ENCODE assay signal across 31 cellular contexts in genomic region chr9:86578722-86579121, GRCh38.
"Had no signal": no experiment of that assay in that cellular context is flagged by ENCODE, and none has a peak within 500 bp of the region (broad histone marks: within the 10 kb centered on the region; RNA-seq: fewer than 3 reads in every experiment).

No MANE protein-coding gene starts in this region.

- H3K36me3 ChIP-seq: ascending aorta, breast epithelium, MG63, SJSA1 had no signal

- H3K27me3 ChIP-seq: ascending aorta, breast epithelium, MG63, SJSA1 had no signal

- H3K27me3 Mint-ChIP-seq: activated CD4-positive, alpha-beta T cell treated with anti-CD3 and anti-CD28 coated beads, Interleukin-2, amount 10 ng/mL, durations not matched to agents 7 days and 5 days; activated naive CD4-positive, alpha-beta T cell treated with anti-CD3 and anti-CD28 coated beads, Interleukin-2, amount 50 U/mL, for 24 hours; activated naive CD8-positive, alpha-beta T cell treated with anti-CD3 and anti-CD28 coated beads, Interleukin-2, amount 10 ng/mL, durations not matched to agents 7 days and 5 days had no signal

- H3K4me1 Mint-ChIP-seq: activated CD4-positive, alpha-beta T cell treated with anti-CD3 and anti-CD28 coated beads for 36 hours; activated CD4-positive, alpha-beta T cell treated with anti-CD3 and anti-CD28 coated beads, Interleukin-2, amount 10 ng/mL, durations not matched to agents 7 days and 5 days; activated naive CD4-positive, alpha-beta T cell treated with anti-CD3 and anti-CD28 coated beads, Interleukin-2, amount 50 U/mL, for 24 hours; activated naive CD8-positive, alpha-beta T cell treated with anti-CD3 and anti-CD28 coated beads, Interleukin-2, amount 10 ng/mL, durations not matched to agents 7 days and 5 days had no signal

- H3K9me3 ChIP-seq: ascending aorta, breast epithelium, MG63, SJSA1, SK-N-SH had no signal

- H3K4me2 ChIP-seq: SK-N-SH had no signal

- H3K9ac ChIP-seq: SK-N-SH had no signal

- H3K27ac ChIP-seq: ascending aorta, breast epithelium, SJSA1 had no signal

- H3K4me3 Mint-ChIP-seq: activated CD4-positive, alpha-beta T cell treated with anti-CD3 and anti-CD28 coated beads for 36 hours; activated CD4-positive, alpha-beta T cell treated with anti-CD3 and anti-CD28 coated beads, Interleukin-2, amount 10 ng/mL, durations not matched to agents 7 days and 5 days; activated CD8-positive, alpha-beta T cell treated with anti-CD3 and anti-CD28 coated beads, Interleukin-2, amount 10 ng/mL, durations not matched to agents 7 days and 5 days; activated naive CD4-positive, alpha-beta T cell treated with anti-CD3 and anti-CD28 coated beads, Interleukin-2, amount 50 U/mL, for 24 hours; activated naive CD8-positive, alpha-beta T cell treated with anti-CD3 and anti-CD28 coated beads, Interleukin-2, amount 10 ng/mL, durations not matched to agents 7 days and 5 days; activated T-cell treated with anti-CD3 and anti-CD28 coated beads, Interleukin-2, amount 50 U/mL, for 24 hours; T-helper 1 cell treated with Interleukin-12 subunit alpha and Interleukin-12 subunit beta and Interleukin-4 antibody, amounts not matched to agents 30 μg/mL and 1 μg/mL, for 36 hours; T-helper 2 cell treated with Interferon-gamma antibody and Interleukin-4, amounts not matched to agents 5 μg/mL and 100 μg/mL, for 36 hours; WTC11 had no signal

- H3K9me2 ChIP-seq: SK-N-SH had no signal

- DNase-seq: activated CD4-positive, alpha-beta T cell treated with anti-CD3 and anti-CD28 coated beads for 36 hours; activated CD4-positive, alpha-beta T cell treated with anti-CD3 and anti-CD28 coated beads, Interleukin-2, amount 10 ng/mL, durations not matched to agents 7 days and 5 days; activated CD4-positive, alpha-beta T cell treated with anti-CD3 and anti-CD28 coated beads, Interleukin-2, amount 50 U/mL, for 48 hours; activated CD8-positive, alpha-beta T cell treated with anti-CD3 and anti-CD28 coated beads, Interleukin-2, amount 10 ng/mL, durations not matched to agents 7 days and 5 days; activated gamma-delta T cell; activated naive CD4-positive, alpha-beta T cell treated with Interleukin-2 at 50 U/mL for 16 hours; activated naive CD8-positive, alpha-beta T cell treated with anti-CD3 and anti-CD28 coated beads, Interleukin-2, amount 10 ng/mL, durations not matched to agents 7 days and 5 days; activated T-cell treated with anti-CD3 and anti-CD28 coated beads, Interleukin-2, amount 50 U/mL, for 24 hours; amygdala; Kasumi-1; MG63; NCI-H1048; NCI-H1105 treated with DMSO at 0.1 percent for 48 hours; NCI-H1436; NCI-H1694; NCI-H1930; NCI-H2081 treated with DMSO at 0.1 percent for 48 hours; NCI-H345; NCI-H524 treated with DMSO at 0.1 percent for 48 hours; SHP77; SK-N-SH had no signal

- H3K4me1 ChIP-seq: ascending aorta, breast epithelium had no signal

- H3K36me3 Mint-ChIP-seq: activated naive CD4-positive, alpha-beta T cell treated with anti-CD3 and anti-CD28 coated beads, Interleukin-2, amount 50 U/mL, for 24 hours; activated naive CD8-positive, alpha-beta T cell treated with anti-CD3 and anti-CD28 coated beads, Interleukin-2, amount 10 ng/mL, durations not matched to agents 7 days and 5 days; WTC11 had no signal

- ATAC-seq: activated CD4-positive, alpha-beta T cell treated with anti-CD3 and anti-CD28 coated beads for 36 hours; activated CD4-positive, CD25-positive, alpha-beta regulatory T cell treated with anti-CD3 and anti-CD28 coated beads, Interleukin-2, amount 50 U/mL, for 24 hours; activated CD8-positive, alpha-beta T cell treated with anti-CD3 and anti-CD28 coated beads, Interleukin-2, amount 10 ng/mL, durations not matched to agents 7 days and 5 days; Panc1 had no signal

- H3K27ac Mint-ChIP-seq: activated CD4-positive, alpha-beta T cell treated with anti-CD3 and anti-CD28 coated beads for 36 hours; activated CD4-positive, alpha-beta T cell treated with anti-CD3 and anti-CD28 coated beads, Interleukin-2, amount 10 ng/mL, durations not matched to agents 7 days and 5 days; activated CD8-positive, alpha-beta T cell treated with anti-CD3 and anti-CD28 coated beads, Interleukin-2, amount 10 ng/mL, durations not matched to agents 7 days and 5 days; activated naive CD4-positive, alpha-beta T cell treated with anti-CD3 and anti-CD28 coated beads, Interleukin-2, amount 50 U/mL, for 24 hours; activated naive CD8-positive, alpha-beta T cell treated with anti-CD3 and anti-CD28 coated beads, Interleukin-2, amount 10 ng/mL, durations not matched to agents 7 days and 5 days; activated T-cell treated with anti-CD3 and anti-CD28 coated beads, Interleukin-2, amount 50 U/mL, for 24 hours; activated T-helper 2 cell treated with anti-CD3 and anti-CD28 coated beads, Interferon-gamma antibody, Interleukin-2, Interleukin-4, amounts not matched to agents 10 μg/mL and 5 μg/mL and 100 μg/mL, durations not matched to agents 14 hours and 24 hours and 36 hours; T-helper 1 cell treated with Interleukin-12 subunit alpha and Interleukin-12 subunit beta and Interleukin-4 antibody, amounts not matched to agents 30 μg/mL and 1 μg/mL, for 36 hours; T-helper 2 cell treated with Interferon-gamma antibody and Interleukin-4, amounts not matched to agents 5 μg/mL and 100 μg/mL, for 36 hours; WTC11 had no signal

- H3K4me3 ChIP-seq: ascending aorta, breast epithelium, MG63, SJSA1 had no signal

- H3K9me3 Mint-ChIP-seq: activated CD4-positive, alpha-beta T cell treated with anti-CD3 and anti-CD28 coated beads, Interleukin-2, amount 10 ng/mL, durations not matched to agents 7 days and 5 days; activated naive CD4-positive, alpha-beta T cell treated with anti-CD3 and anti-CD28 coated beads, Interleukin-2, amount 50 U/mL, for 24 hours; activated naive CD8-positive, alpha-beta T cell treated with anti-CD3 and anti-CD28 coated beads, Interleukin-2, amount 10 ng/mL, durations not matched to agents 7 days and 5 days; activated T-cell treated with anti-CD3 and anti-CD28 coated beads, Interleukin-2, amount 50 U/mL, for 24 hours; activated T-helper 2 cell treated with anti-CD3 and anti-CD28 coated beads, Interferon-gamma antibody, Interleukin-2, Interleukin-4, amounts not matched to agents 10 μg/mL and 5 μg/mL and 100 μg/mL, durations not matched to agents 14 hours and 24 hours and 36 hours; T-helper 1 cell treated with Interleukin-12 subunit alpha and Interleukin-12 subunit beta and Interleukin-4 antibody, amounts not matched to agents 30 μg/mL and 1 μg/mL, for 36 hours; T-helper 2 cell treated with Interferon-gamma antibody and Interleukin-4, amounts not matched to agents 5 μg/mL and 100 μg/mL, for 36 hours had no signal
